In genomic region chr10:119178371-119179119, GRCh38 we compare ENCODE assay signal across 1 cellular context.
TF ChIP-seq lines count a peak whose summit lies in the region.

Gene PRDX3 (minus strand): TSS chr10:119178812. CDS start chr10:119178790, 22 bp downstream.

TF ChIP-seq in HEK293, 187 proteins besides CTCF, POLR2A, EP300 and RAD21 (continued from another document):
- TF ChIP-seq ZBTB11 (tag by site-specific recombination; conservative IDR thresholded peaks at IDR 0.05; ENCODE audit: low read depth) (peak; percentile 97), ZNF24 (tag by site-specific recombination; IDR thresholded peaks at IDR 0.05) (0 out of 2 replicates have a peak, but pooled peaks have one; percentile 71), MZF1 (tag by site-specific recombination; IDR thresholded peaks at IDR 0.05; ENCODE audit: borderline replicate concordance) (0 out of 2 replicates have a peak, but pooled peaks have one; percentile 52), ZNF426 (tag by site-specific recombination; IDR thresholded peaks at IDR 0.05) (no peak), OVOL3 (tag by site-specific recombination; IDR thresholded peaks at IDR 0.05) (0 out of 2 replicates have a peak, but pooled peaks have one; percentile 25), PRDM4 (tag by site-specific recombination; IDR thresholded peaks at IDR 0.05) (no peak), SP2 (tag by site-specific recombination; IDR thresholded peaks at IDR 0.05) (peak; percentile 89), ZNF76 (tag by site-specific recombination; IDR thresholded peaks at IDR 0.05; ENCODE audit: borderline replicate concordance, low read depth) (peak; percentile 70; the same call in 1 of the 2 replicates), PRDM2 (tag by site-specific recombination; IDR thresholded peaks at IDR 0.05; ENCODE audit: borderline replicate concordance) (no peak), ZNF280D (tag by site-specific recombination; IDR thresholded peaks at IDR 0.05) (no peak), ZNF18 (tag by site-specific recombination; IDR thresholded peaks at IDR 0.05) (no peak), ZNF449 (tag by site-specific recombination; IDR thresholded peaks at IDR 0.05) (0 out of 2 replicates have a peak, but pooled peaks have one; percentile 8), ZNF561 (tag by site-specific recombination; IDR thresholded peaks at IDR 0.05; ENCODE audit: borderline replicate concordance) (peak; percentile 37; the same call in 1 of the 2 replicates), ZNF157 (tag by site-specific recombination; IDR thresholded peaks at IDR 0.05) (no peak)
